ENCODE assay signal across 8 cellular contexts in the genomic region with DNA sequence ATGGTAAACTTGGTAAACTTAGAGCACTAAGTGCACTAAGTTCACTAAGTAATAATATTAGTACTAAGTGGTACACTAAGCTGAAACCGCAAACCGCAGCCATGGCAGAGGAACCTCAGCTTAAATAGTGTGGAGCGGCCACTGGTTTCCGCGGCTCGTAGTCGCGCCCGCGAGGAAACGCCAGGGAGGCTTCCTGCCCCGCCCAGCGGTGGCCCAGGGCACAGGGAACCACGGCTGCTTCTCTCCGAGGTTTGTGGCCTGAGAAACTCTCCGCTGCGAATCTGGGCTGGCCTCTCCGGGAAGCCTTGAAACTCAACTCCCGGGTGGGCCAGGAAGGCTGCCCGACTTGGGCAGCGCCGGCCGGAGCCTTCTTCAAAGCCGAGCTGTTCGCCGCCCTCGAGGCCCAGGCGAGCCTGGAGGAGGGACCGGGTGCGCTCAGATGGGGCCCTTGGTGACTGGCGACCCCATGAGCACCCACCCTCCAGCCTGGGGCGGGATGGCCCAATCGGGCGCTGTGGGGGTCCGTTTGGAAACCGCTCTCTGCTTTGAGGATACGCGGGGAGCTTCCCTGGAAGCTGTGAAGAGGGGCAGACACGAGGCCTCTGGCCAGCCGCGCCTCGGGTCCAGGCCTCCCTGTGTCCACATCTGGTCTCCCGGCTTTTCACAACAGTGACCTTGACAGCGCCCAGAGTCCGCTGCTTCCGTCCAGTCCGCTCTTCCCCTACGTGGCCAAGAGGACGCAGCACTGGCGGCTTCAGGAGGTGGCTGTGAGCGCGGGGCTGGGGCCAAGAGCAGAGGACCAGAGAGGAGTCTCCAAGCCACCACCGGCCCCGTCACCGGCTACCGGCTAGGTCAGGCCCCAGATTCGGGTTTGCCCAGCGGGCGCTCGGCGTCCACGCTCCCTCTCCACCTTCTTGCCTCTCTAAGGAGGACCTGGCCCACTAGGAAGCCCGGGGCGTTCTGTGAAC. TPM values are rescaled to one million over a fixed set of nuclear protein-coding genes. Genes with fewer than 3 reads are reported as not detected.
A peak's percentile ranks its signal among the peaks of the same experiment; 100 is the strongest.
DNase-seq lines count a peak whose midpoint lies in the region; ATAC-seq, FAIRE-seq and TF ChIP-seq lines count a peak whose summit lies in the region.

No MANE protein-coding gene starts in this region.

- no peak for FAIRE-seq in keratinocyte (lab: Jason Lieb, UNC)

- intact Hi-C loops in mammary epithelial cell (cut with micrococcal nuclease) = no loop called here
- intact Hi-C loops in MCF 10A (cut with micrococcal nuclease) = no loop called here

- BruUV-seq in mammary epithelial cell (replicated peaks; lab: Mats Ljungman, UMichigan) = no TSS peak
- BruUV-seq in MCF 10A (replicated peaks; lab: Mats Ljungman, UMichigan) = no TSS peak

- H3K27me3 Mint-ChIP-seq in MCF 10A (ENCODE audit: insufficient read depth, unreplicated experiment) = peaks cover 98% of the 10 kb centered on the region
- H3K27me3 Mint-ChIP-seq in activated T-cell treated with anti-CD3 and anti-CD28 coated beads, Interleukin-2, amount 50 U/mL, for 72 hours (ENCODE audit: low read depth) = peaks cover 91% of the 10 kb centered on the region

- peaks cover 3% of the 10 kb centered on the region for H3K9me3 Mint-ChIP-seq in MCF 10A (ENCODE audit: unreplicated experiment)
- no peaks in the 10 kb centered on the region for H3K9me3 Mint-ChIP-seq in activated T-cell treated with anti-CD3 and anti-CD28 coated beads, Interleukin-2, amount 50 U/mL, for 72 hours

- 1% methylated on average over 21 of the region's 64 CpGs for WGBS in mammary epithelial cell (ENCODE audit: low coverage, missing lambda C conversion rate)
- WGBS in tibial nerve, 2 donors = 22 to 32% methylated on average over 49 to 54 of the region's 64 CpGs

- in situ Hi-C loops in mammary epithelial cell (cut with MboI; ENCODE audit: low sequenced_read_pairs in 2 of 2) = no loop called here

- TF ChIP-seq EP300 in tibial nerve (IDR thresholded peaks at IDR 0.05) = no peak

- TF ChIP-seq CTCF in mammary epithelial cell (conservative IDR thresholded peaks at IDR 0.05 in 1 of 2, IDR thresholded peaks at IDR 0.05 in 1 of 2; ENCODE audit: extremely low read depth in 1 of 2, insufficient read depth in 1 of 2, low read depth in 1 of 2, low read length in 2 of 2) = no peak
- TF ChIP-seq CTCF in MCF 10A (IDR thresholded peaks at IDR 0.05; ENCODE audit: unreplicated experiment) = no peak
- TF ChIP-seq CTCF in keratinocyte (optimal IDR thresholded peaks at IDR 0.05 in 1 of 3, IDR thresholded peaks at IDR 0.05 in 1 of 3, conservative IDR thresholded peaks at IDR 0.05 in 1 of 3; ENCODE audit: extremely low read depth in 1 of 3, insufficient read depth in 2 of 3, low read length in 3 of 3) = no peak
- TF ChIP-seq CTCF in tibial nerve (IDR thresholded peaks at IDR 0.05) = no peak

- CTCF ChIA-PET in mammary epithelial cell (lab: Charles Lee; ENCODE audit: low non-redundant PET) (no interaction called here), MCF 10A (lab: Yijun Ruan, JAX) (interaction anchor here (0.7 to 1.9 kb wide), 7 partner anchors 9 to 221 kb away, joined by 3 to 7 read pairs (median 3); no protein-coding TSS in a partner anchor)

- no peaks in the 10 kb centered on the region for H3K9me3 ChIP-seq in mammary epithelial cell (replicated peaks; ENCODE audit: insufficient read depth, low read length)
- H3K9me3 ChIP-seq in keratinocyte (ENCODE audit: control insufficient read depth, low read depth, low read length) = no peaks in the 10 kb centered on the region
- peaks cover 0 to 8% (median 0%) of the 10 kb centered on the region in 4 donors for H3K9me3 ChIP-seq in tibial nerve

- POLR2A ChIA-PET in MCF 10A (lab: Yijun Ruan, JAX) = interaction anchor here (0.9 kb wide), 1 partner anchor 91 kb away, joined by 3 read pairs; no protein-coding TSS in a partner anchor

- H3K36me3 ChIP-seq in mammary epithelial cell (ENCODE audit: insufficient read depth, low read length) (no peaks in the 10 kb centered on the region), keratinocyte (ENCODE audit: control insufficient read depth in 2 of 2, extremely low read depth in 1 of 2, insufficient read depth in 2 of 2, low read length in 2 of 2) (no peaks in the 10 kb centered on the region), tibial nerve (no peaks in the 10 kb centered on the region)

- H3K4me1 Mint-ChIP-seq in MCF 10A (ENCODE audit: insufficient read depth, unreplicated experiment) = no peaks in the 10 kb centered on the region
- H3K4me1 Mint-ChIP-seq in activated T-cell treated with anti-CD3 and anti-CD28 coated beads, Interleukin-2, amount 50 U/mL, for 72 hours (ENCODE audit: low read depth) = peaks cover 20% of the 10 kb centered on the region

- no peaks in the 10 kb centered on the region for H3K36me3 Mint-ChIP-seq in MCF 10A (ENCODE audit: insufficient read depth, unreplicated experiment)
- H3K36me3 Mint-ChIP-seq in activated T-cell treated with anti-CD3 and anti-CD28 coated beads, Interleukin-2, amount 50 U/mL, for 72 hours (ENCODE audit: insufficient read depth in 2 of 2) = peaks cover 0 to 4% of the 10 kb centered on the region in 2 donors

- H3K27ac ChIP-seq in mammary epithelial cell (ENCODE audit: insufficient read depth, low read depth, low read length) = no peak overlapping the region
- H3K27ac ChIP-seq in keratinocyte (ENCODE audit: control insufficient read depth, insufficient read depth, low read length) = no peak overlapping the region
- H3K27ac ChIP-seq in tibial nerve = no peak overlapping the region

- no peaks in the 10 kb centered on the region for H3K9me1 ChIP-seq in keratinocyte (ENCODE audit: control insufficient read depth, extremely low read depth, insufficient read depth, low read length)

- ATAC-seq in activated T-cell treated with anti-CD3 and anti-CD28 coated beads, Interleukin-2, amount 50 U/mL, for 72 hours (replicated peaks in 1 of 2) = peak; percentile 55 to 68
- no peak for ATAC-seq in HG02981 (IDR thresholded peaks at IDR 0.05; ENCODE audit: unreplicated experiment)

- DNase-seq in mammary epithelial cell (peak; percentile 55), MCF 10A (ENCODE audit: unreplicated experiment) (no peak), keratinocyte (ENCODE audit: low read depth, low spot score) (no peak), HuH-7 (ENCODE audit: low spot score) (no peak), tibial nerve (ENCODE audit: low spot score in 2 of 2) (no peak)
- peak; percentile 58 to 70 for DNase-seq in activated T-cell treated with anti-CD3 and anti-CD28 coated beads, Interleukin-2, amount 50 U/mL, for 72 hours
- DNase-seq in stimulated activated naive CD4-positive, alpha-beta T cell (lab: John Stamatoyannopoulos, UW) = peak; percentile 19 to 58 (median 31)

- H3K9ac ChIP-seq in mammary epithelial cell (ENCODE audit: insufficient read depth, low read length) = no peak overlapping the region
- no peak overlapping the region for H3K9ac ChIP-seq in keratinocyte (ENCODE audit: control insufficient read depth, extremely low read depth, insufficient read depth, low read length)

- peaks cover 19% of the 10 kb centered on the region for H3K4me1 ChIP-seq in mammary epithelial cell (ENCODE audit: insufficient read depth, low read length)
- H3K4me1 ChIP-seq in keratinocyte (ENCODE audit: control insufficient read depth, extremely low read depth, insufficient read depth, low read length) = peaks cover 3% of the 10 kb centered on the region
- peaks cover 0 to 33% (median 16%) of the 10 kb centered on the region in 4 donors for H3K4me1 ChIP-seq in tibial nerve

- H3K79me2 ChIP-seq in mammary epithelial cell (ENCODE audit: insufficient read depth, low read length) (no peaks in the 10 kb centered on the region), keratinocyte (ENCODE audit: control insufficient read depth, insufficient read depth, low read length) (no peaks in the 10 kb centered on the region)

- H2AFZ ChIP-seq in mammary epithelial cell (ENCODE audit: low read depth, low read length) (peak overlapping the region; percentile 21), keratinocyte (ENCODE audit: control insufficient read depth, low read length) (no peak overlapping the region)

- dilution Hi-C loops in mammary epithelial cell (cut with HindIII; ENCODE audit: low sequenced_read_pairs) = loop anchor here (10.0 kb wide), 3 partner anchors 81 to 201 kb away; no protein-coding TSS in a partner anchor
- dilution Hi-C loops in keratinocyte (cut with MboI; ENCODE audit: extremely low pct_ligation_motif_present, low sequenced_read_pairs) = no loop called here

- H3K27ac Mint-ChIP-seq in MCF 10A (ENCODE audit: low read depth, unreplicated experiment) = no peak overlapping the region
- H3K27ac Mint-ChIP-seq in activated T-cell treated with anti-CD3 and anti-CD28 coated beads, Interleukin-2, amount 50 U/mL, for 72 hours = no peak overlapping the region

- H3K4me3 Mint-ChIP-seq in MCF 10A (ENCODE audit: unreplicated experiment) = no peak overlapping the region
- H3K4me3 Mint-ChIP-seq in activated T-cell treated with anti-CD3 and anti-CD28 coated beads, Interleukin-2, amount 50 U/mL, for 72 hours = peak overlapping the region in 1 of 2 donors; percentile 38

- H3K27me3 ChIP-seq in mammary epithelial cell (ENCODE audit: insufficient read depth, low read length) (peaks cover 47% of the 10 kb centered on the region), keratinocyte (ENCODE audit: control insufficient read depth, extremely low read depth, insufficient read depth, low read length) (peaks cover 90% of the 10 kb centered on the region), tibial nerve (peaks cover 6 to 98% of the 10 kb centered on the region in 2 donors)

- no peak for TF ChIP-seq POLR2A in tibial nerve (IDR thresholded peaks at IDR 0.05)

- H3K4me2 ChIP-seq in mammary epithelial cell (ENCODE audit: insufficient read depth, low read depth, low read length) (peak overlapping the region; percentile 79), keratinocyte (ENCODE audit: control insufficient read depth, extremely low read depth, insufficient read depth, low read depth, low read length) (peak overlapping the region; percentile 25)

- H3K4me3 ChIP-seq in mammary epithelial cell (replicated peaks in 1 of 3; ENCODE audit: insufficient read depth in 1 of 3, low read depth in 2 of 3, low read length in 3 of 3) (no peak overlapping the region), keratinocyte (ENCODE audit: control insufficient read depth in 2 of 3, extremely low read depth in 1 of 3, insufficient read depth in 2 of 3, low read depth in 1 of 3, low read length in 3 of 3) (peak overlapping the region in 2 of 3 experiments; percentile 7 to 24), tibial nerve (peak overlapping the region in 1 of 4 donors; percentile 8)

- H4K20me1 ChIP-seq in mammary epithelial cell (ENCODE audit: insufficient read depth, low read length) = no peaks in the 10 kb centered on the region
- H4K20me1 ChIP-seq in keratinocyte (ENCODE audit: control insufficient read depth, extremely low read depth, insufficient read depth, low read length) = no peaks in the 10 kb centered on the region

RNA-seq across cellular contexts. Expression of gene HLA-E, which starts 25.4 kb away (rescaled TPM):
- 100 to 1,000 TPM; 106 to 145 TPM for total RNA-seq in mammary epithelial cell
- polyA plus RNA-seq in mammary epithelial cell = 77.2 TPM
- polyA minus RNA-seq in mammary epithelial cell = 74.7 TPM
- total RNA-seq in MCF 10A (2022) = 83.6 and 103 TPM in 2 replicates
- 100 to 1,000 TPM; 713 to 829 TPM for total RNA-seq in activated T-cell treated with anti-CD3 and anti-CD28 coated beads, Interleukin-2, amount 50 U/mL, for 72 hours
- polyA plus RNA-seq in keratinocyte = 108 to 177 TPM (median 123 TPM) in 3 replicates
- 103 TPM for polyA plus RNA-seq in keratinocyte (2011; ENCODE audit: low read depth)
- polyA plus RNA-seq in keratinocyte (2011; cell fraction: cytosol; rRNA removed) = 77.7 and 98.8 TPM in 2 replicates
- polyA plus RNA-seq in keratinocyte (2011; cell fraction: nucleus; rRNA removed) = 209 and 216 TPM in 2 replicates
- 127 and 177 TPM in 2 replicates for polyA plus RNA-seq in keratinocyte (2012; ENCODE audit: low replicate concordance)
- 97.8 to 136 TPM (median 115 TPM) in 3 replicates for polyA minus RNA-seq in keratinocyte
- polyA minus RNA-seq in keratinocyte (2011; cell fraction: cytosol; rRNA and poly(A)+ RNA removed) = 130 TPM
- polyA minus RNA-seq in keratinocyte (2011; cell fraction: nucleus; rRNA and poly(A)+ RNA removed) = 141 and 156 TPM in 2 replicates
- total RNA-seq in tibial nerve = 100 to 1,000 TPM; 483 to 900 (median 631) TPM

Comparison
In these comparisons a context has a peak if more than half of its experiments do, and no peak if none do; other contexts are left out.
1. DNase-seq: peak in mammary epithelial cell (single experiment), activated T-cell treated with anti-CD3 and anti-CD28 coated beads, Interleukin-2, amount 50 U/mL, for 72 hours (2 of 2) and stimulated activated naive CD4-positive, alpha-beta T cell (6 of 6); none in MCF 10A (single experiment), keratinocyte (single experiment), HuH-7 (single experiment) and tibial nerve (0 of 2).
2. H3K4me3 ChIP-seq: peak in keratinocyte (2 of 3); none in mammary epithelial cell (0 of 3).